In genomic region chr16:80540516-80541305, GRCh38 we compare ENCODE assay signal across 8 cellular contexts. TPM values are rescaled to one million over a fixed set of nuclear protein-coding genes. Genes with fewer than 3 reads are reported as not detected.
DNase-seq lines count a peak whose midpoint lies in the region; ATAC-seq and TF ChIP-seq lines count a peak whose summit lies in the region.

TSS of gene DYNLRB2 (plus strand) at chr16:80540993. CDS start at chr16:80541077, 84 bp downstream.

- peaks cover 4% of the 10 kb centered on the region for H3K79me1 ChIP-seq in trophoblast cell (ENCODE audit: low read length)

- H3K9me3 ChIP-seq in SU-DHL-6 (ENCODE audit: insufficient read depth, low read length), result no peaks in the 10 kb centered on the region
- H3K9me3 ChIP-seq in heart right ventricle, result no peaks in the 10 kb centered on the region
- H3K9me3 ChIP-seq in trophoblast cell (ENCODE audit: insufficient read depth, low read depth, low read length), result no peaks in the 10 kb centered on the region
- H3K9me3 ChIP-seq in tibial nerve, result no peaks in the 10 kb centered on the region

- 3% methylated on average over 55 of the region's 55 CpGs for WGBS in heart right ventricle, 2 donors
- WGBS in trophoblast cell (ENCODE audit: extremely low coverage, insufficient coverage, insufficient read length), result no CpG with 5 or more reads among the region's 55 CpGs
- WGBS in tibial nerve, 2 donors, result 3 to 4% methylated on average over 29 to 46 of the region's 55 CpGs

- peaks cover 7% of the 10 kb centered on the region for H3K9me2 ChIP-seq in GM23338 (ENCODE audit: insufficient read depth)
- no peaks in the 10 kb centered on the region for H3K9me2 ChIP-seq in SU-DHL-6 (replicated peaks; ENCODE audit: insufficient read depth, low read length)

- peak within 1 kb of the TSS; percentile 91 for H4K12ac ChIP-seq in trophoblast cell (ENCODE audit: low read depth, low read length)

- no peak within 1 kb of the TSS for H2AK5ac ChIP-seq in trophoblast cell (ENCODE audit: low read length)

- H3K4me3 Mint-ChIP-seq in GM23338, result peak within 1 kb of the TSS; percentile 84

- no peaks in the 10 kb centered on the region for H4K20me1 ChIP-seq in GM23338 (replicated peaks; ENCODE audit: insufficient read depth)
- H4K20me1 ChIP-seq in SU-DHL-6 (ENCODE audit: low read depth, low read length), result no peaks in the 10 kb centered on the region

- H3K14ac ChIP-seq in trophoblast cell (ENCODE audit: low read length), result peak within 1 kb of the TSS; percentile 71

- intact Hi-C loops in heart right ventricle (cut with DNase I), result loop anchor here in 3 of 10 donors (10.0 kb wide), 2 partner anchors 264 to 766 kb away; partner anchors contain the start of gene CDYL2 (in 2 of the 3)

- H3K9ac ChIP-seq in SU-DHL-6 (ENCODE audit: low read length) (peak within 1 kb of the TSS; percentile 38), trophoblast cell (ENCODE audit: low read length) (no peak within 1 kb of the TSS)

- no peak within 1 kb of the TSS for H2BK12ac ChIP-seq in trophoblast cell (ENCODE audit: low read length)

- peak within 1 kb of the TSS; percentile 93 for H3K4me2 ChIP-seq in GM23338
- H3K4me2 ChIP-seq in SU-DHL-6 (ENCODE audit: low read depth, low read length, poor library complexity, severe bottlenecking), result peak within 1 kb of the TSS; percentile 70
- H3K4me2 ChIP-seq in trophoblast cell (ENCODE audit: low read length), result peak within 1 kb of the TSS; percentile 96

- peaks cover 17% of the 10 kb centered on the region for H3K27me3 Mint-ChIP-seq in GM23338 (ENCODE audit: insufficient read depth, low read depth, poor library complexity)

- H3F3A ChIP-seq in GM23338 (replicated peaks; ENCODE audit: low read depth), result no peaks in the 10 kb centered on the region
- no peaks in the 10 kb centered on the region for H3F3A ChIP-seq in SU-DHL-6 (ENCODE audit: insufficient read depth)

- H3K36me3 Mint-ChIP-seq in GM23338 (ENCODE audit: low read depth), result no peaks in the 10 kb centered on the region

- H3K27ac ChIP-seq in GM23338 (ENCODE audit: low read depth) (no peak within 1 kb of the TSS), SU-DHL-6 (ENCODE audit: low read depth, low read length) (no peak within 1 kb of the TSS), heart right ventricle (peak within 1 kb of the TSS in 8 of 10 donors; percentile 21 to 85 (median 40)), trophoblast cell (ENCODE audit: low read depth, low read length) (no peak within 1 kb of the TSS), tibial nerve (peak within 1 kb of the TSS; percentile 40 to 86 (median 67))

- peak in 1 of 2 donors; percentile 30 for TF ChIP-seq POLR2A in tibial nerve (IDR thresholded peaks at IDR 0.05)

- H4K91ac ChIP-seq in trophoblast cell (ENCODE audit: low read depth, low read length), result peak within 1 kb of the TSS; percentile 83

- no peak for TF ChIP-seq CTCF in GM23338 (conservative IDR thresholded peaks at IDR 0.05; ENCODE audit: low read depth in 2 of 2)
- no peak for TF ChIP-seq CTCF in SU-DHL-6 (IDR thresholded peaks at IDR 0.05; ENCODE audit: insufficient read depth, low read length, poor library complexity, severe bottlenecking)
- TF ChIP-seq CTCF in heart right ventricle (IDR thresholded peaks at IDR 0.05), result no peak
- peak in 1 of 5 experiments; percentile 15 for TF ChIP-seq CTCF in tibial nerve (IDR thresholded peaks at IDR 0.05)

- H3K4me1 Mint-ChIP-seq in GM23338, result peaks cover 4% of the 10 kb centered on the region; the same call in 1 of the 3 replicates

- peak within 1 kb of the TSS; percentile 11 for H2BK5ac ChIP-seq in trophoblast cell (ENCODE audit: low read depth, low read length, poor library complexity)

- peak; percentile 79 to 90 for TF ChIP-seq EP300 in tibial nerve (IDR thresholded peaks at IDR 0.05)

- H3K27ac Mint-ChIP-seq in GM23338, result peak within 1 kb of the TSS; percentile 95

- peaks cover 3% of the 10 kb centered on the region; the same call in 2 of the 3 replicates for H3K9me3 Mint-ChIP-seq in GM23338

- peak within 1 kb of the TSS; percentile 10 for H3K18ac ChIP-seq in trophoblast cell (ENCODE audit: low read length)

- H3K79me2 ChIP-seq in GM23338 (replicated peaks; ENCODE audit: insufficient read depth), result no peaks in the 10 kb centered on the region
- H3K79me2 ChIP-seq in SU-DHL-6 (ENCODE audit: insufficient read depth, low read length), result no peaks in the 10 kb centered on the region
- peaks cover 2% of the 10 kb centered on the region for H3K79me2 ChIP-seq in trophoblast cell (ENCODE audit: control insufficient read depth, insufficient read depth, low read length, poor library complexity)

- H3K36me3 ChIP-seq in GM23338 (ENCODE audit: insufficient read depth) (no peaks in the 10 kb centered on the region), SU-DHL-6 (ENCODE audit: low read length) (peaks cover 3% of the 10 kb centered on the region; the same call in 1 of the 2 replicates), heart right ventricle (no peaks in the 10 kb centered on the region), trophoblast cell (ENCODE audit: control insufficient read depth in 1 of 2, insufficient read depth in 2 of 2, low read length in 2 of 2) (no peaks in the 10 kb centered on the region), tibial nerve (no peaks in the 10 kb centered on the region)

- peak within 1 kb of the TSS; percentile 99 for H4K8ac ChIP-seq in trophoblast cell (ENCODE audit: low read depth, low read length)

- H3K4ac ChIP-seq in trophoblast cell (ENCODE audit: low read depth, low read length), result peak within 1 kb of the TSS; percentile 43

- peak within 1 kb of the TSS; percentile 100 for H2AFZ ChIP-seq in GM23338
- peak within 1 kb of the TSS; percentile 98 for H2AFZ ChIP-seq in SU-DHL-6 (ENCODE audit: low read depth, low read length, severe bottlenecking)
- peak within 1 kb of the TSS; percentile 98 for H2AFZ ChIP-seq in trophoblast cell (ENCODE audit: insufficient read depth, low read length, poor library complexity)

- H2BK120ac ChIP-seq in trophoblast cell (ENCODE audit: insufficient read depth, low read length, poor library complexity), result peak within 1 kb of the TSS; percentile 23

- H3K27me3 ChIP-seq in GM23338 (ENCODE audit: insufficient read depth), result peaks cover 34% of the 10 kb centered on the region
- H3K27me3 ChIP-seq in SU-DHL-6 (ENCODE audit: low read length), result no peaks in the 10 kb centered on the region
- H3K27me3 ChIP-seq in heart right ventricle, result peaks cover 0 to 29% (median 11%) of the 10 kb centered on the region in 7 donors
- H3K27me3 ChIP-seq in trophoblast cell (ENCODE audit: insufficient read depth, low read length), result peaks cover 3% of the 10 kb centered on the region
- H3K27me3 ChIP-seq in tibial nerve, result peaks cover 0 to 25% of the 10 kb centered on the region in 2 donors

- no peak within 1 kb of the TSS for H3K23ac ChIP-seq in trophoblast cell (ENCODE audit: low read length)

- ATAC-seq in GM23338 (peak; percentile 97), heart right ventricle (peak; percentile 97 to 100 (median 98))

- H3K4me1 ChIP-seq in GM23338 (ENCODE audit: insufficient read depth) (0 out of 2 replicates have a peak, but pooled peaks cover 2% of the 10 kb centered on the region), heart right ventricle (peaks cover 0 to 15% (median 5%) of the 10 kb centered on the region in 9 donors), trophoblast cell (ENCODE audit: control insufficient read depth in 1 of 2, insufficient read depth in 2 of 2, low read length in 2 of 2) (peaks cover 0 to 2% of the 10 kb centered on the region in 2 experiments), tibial nerve (peaks cover 0 to 10% (median 0%) of the 10 kb centered on the region in 4 donors)

- H3K4me3 ChIP-seq in GM23338 (peak within 1 kb of the TSS; percentile 91), SU-DHL-6 (ENCODE audit: insufficient read depth, low read length, poor library complexity, severe bottlenecking) (peak within 1 kb of the TSS; percentile 52), heart right ventricle (peak within 1 kb of the TSS; percentile 48 to 76 (median 68)), trophoblast cell (ENCODE audit: low read depth, low read length) (peak within 1 kb of the TSS; percentile 88), tibial nerve (peak within 1 kb of the TSS; percentile 64 to 87 (median 75))

- peak; percentile 93 for DNase-seq in ELF-1 (ENCODE audit: low read depth, low spot score)
- DNase-seq in GM23338 (ENCODE audit: low spot score), result peak; percentile 94
- DNase-seq in M059J (ENCODE audit: low read depth), result peak; percentile 78
- peak; percentile 88 for DNase-seq in amniotic stem cell (lab: John Stamatoyannopoulos, UW)
- DNase-seq in heart right ventricle, result peak; percentile 94
- peak; percentile 90 to 96 for DNase-seq in trophoblast cell
- peak; percentile 71 to 76 for DNase-seq in tibial nerve (ENCODE audit: low spot score in 2 of 2)

TF ChIP-seq in GM23338, 12 proteins besides CTCF, POLR2A, EP300 and RAD21 (continues in another document):
- peak; percentile 77 for TF ChIP-seq ETS1 (IDR thresholded peaks at IDR 0.05)
- TF ChIP-seq CREB1 (CRISPR knock-in tag; IDR thresholded peaks at IDR 0.05; ENCODE audit: low read depth), result peak; percentile 62; the same call in 1 of the 2 replicates
- no peak for TF ChIP-seq EZH2phosphoT487 (IDR thresholded peaks at IDR 0.05; ENCODE audit: unreplicated experiment)
- no peak for TF ChIP-seq ZNF331 (CRISPR knock-in tag; IDR thresholded peaks at IDR 0.05; ENCODE audit: low read depth)
- no peak for TF ChIP-seq NANOG (IDR thresholded peaks at IDR 0.05; ENCODE audit: borderline replicate concordance)
- no peak for TF ChIP-seq ZNF114 (CRISPR knock-in tag; IDR thresholded peaks at IDR 0.05)

RNA-seq across cellular contexts. Expression of gene DYNLRB2, which starts in this region (rescaled TPM):
- total RNA-seq in GM23338 (2014; rRNA removed; shearing (Covaris generic)), result not detected in 2 replicates
- polyA plus RNA-seq in GM23338 (2016; fragmentation: Nextera tagmentation; extraction: Ambion mirVana) (not detected in 2 replicates), heart right ventricle (under 1 TPM in 1 of 2 donors, not detected in 1; 0.26 TPM)
- not detected in 2 replicates for total RNA-seq in M059J (2014; rRNA removed; shearing (Covaris generic))
- total RNA-seq in heart right ventricle (under 1 TPM in 3 of 10 donors, not detected in 7; 0.69 to 0.77 (median 0.71) TPM), tibial nerve (1 to 10 TPM in 1 of 4 donors, under 1 TPM in 1, not detected in 2; 0.39 to 5.0 TPM)
- 0.10 TPM in 1 of 2 replicates, not detected in the other for polyA plus RNA-seq in trophoblast cell (2013)

Comparison
In these comparisons a context has a peak if more than half of its experiments do, and no peak if none do; other contexts are left out.
1. Peak in DNase-seq, ATAC-seq, H3K4me3 ChIP-seq and H3K4me2 ChIP-seq in GM23338; RNA of the gene not detected or under 1 TPM.
2. Peak in DNase-seq in M059J; RNA of the gene not detected or under 1 TPM.
3. Peak in DNase-seq, ATAC-seq, H3K4me3 ChIP-seq and H3K27ac ChIP-seq in heart right ventricle; RNA of the gene not detected or under 1 TPM.
4. H3K27ac ChIP-seq: peak in tibial nerve (4 of 4); none in GM23338 (single experiment), SU-DHL-6 (single experiment) and trophoblast cell (single experiment).
5. Peak in every context shown above with its lines, with median percentiles within 50 percentile points of each other: DNase-seq, H2AFZ ChIP-seq, H3K4me2 ChIP-seq and H3K4me3 ChIP-seq.